Comparison of ENCODE assay signal across 16 cellular contexts in genomic region chr2:227817336-227817735, GRCh38. TPM values are rescaled to one million over a fixed set of nuclear protein-coding genes. Genes with fewer than 3 reads are reported as not detected.
A peak's percentile ranks its signal among the peaks of the same experiment; 100 is the strongest.
DNase-seq lines count a peak whose midpoint lies in the region; ATAC-seq, FAIRE-seq and TF ChIP-seq lines count a peak whose summit lies in the region.
"Had no signal": no experiment of that assay in that cellular context is flagged by ENCODE, and none has a peak within 500 bp of the region (broad histone marks: within the 10 kb centered on the region; RNA-seq: fewer than 3 reads in every experiment).

No MANE protein-coding gene starts in this region.

- H3K4ac ChIP-seq in mesenchymal stem cell (ENCODE audit: low read depth in 1 of 2, low read length in 2 of 2): no peak overlapping the region

- H3K9ac ChIP-seq in astrocyte (ENCODE audit: low read length) (peak overlapping the region; percentile 63), mesenchymal stem cell (ENCODE audit: low read length) (peak overlapping the region; percentile 71)

- no peak for FAIRE-seq in astrocyte (lab: Jason Lieb, UNC)

- H3K9me3 ChIP-seq in CD4-positive, CD25-positive, alpha-beta regulatory T cell (ENCODE audit: control insufficient read depth in 2 of 2, low read length in 2 of 2): no peaks in the 10 kb centered on the region
- H3K9me3 ChIP-seq in astrocyte (ENCODE audit: insufficient read depth, low read depth, low read length): no peaks in the 10 kb centered on the region
- H3K9me3 ChIP-seq in mesenchymal stem cell (ENCODE audit: control insufficient read depth, low read length): no peaks in the 10 kb centered on the region
- no peaks in the 10 kb centered on the region for H3K9me3 ChIP-seq in CD8-positive, alpha-beta T cell (ENCODE audit: low read length)

- H3K27ac Mint-ChIP-seq in CD4-positive, CD25-positive, alpha-beta regulatory T cell: no peak overlapping the region
- H3K27ac Mint-ChIP-seq in astrocyte (ENCODE audit: unreplicated experiment): peak overlapping the region; percentile 91
- H3K27ac Mint-ChIP-seq in CD8-positive, alpha-beta T cell: no peak overlapping the region
- H3K27ac Mint-ChIP-seq: activated naive CD8-positive, alpha-beta T cell had no signal

- no peak overlapping the region for H4K91ac ChIP-seq in mesenchymal stem cell (ENCODE audit: low read length)

- CTCF ChIA-PET in CD8-positive, alpha-beta T cell (lab: Charles Lee): no interaction called here

- no peak for DNase-seq in CD4-positive, CD25-positive, alpha-beta regulatory T cell
- no peak for DNase-seq in HL-60 (ENCODE audit: low read depth in 1 of 2, low spot score in 1 of 2)
- no peak for DNase-seq in astrocyte (ENCODE audit: low read depth)
- no peak for DNase-seq in mesenchymal stem cell
- no peak for DNase-seq in CD8-positive, alpha-beta T cell
- DNase-seq in mucosa of gallbladder (ENCODE audit: low spot score): no peak
- DNase-seq in activated CD8-positive, alpha-beta memory T cell treated with anti-CD3 and anti-CD28 coated beads, Interleukin-2, amount 50 U/mL, for 4 hours: no peak
- DNase-seq: cerebellar nuclear complex, DMS79 treated with DMSO at 0.1 percent for 48 hours, NCI-H1417 treated with DMSO at 0.1 percent for 48 hours, SIG-M5 had no signal

- peaks cover 0 to 4% (median 0%) of the 10 kb centered on the region in 7 donors for H3K9me3 Mint-ChIP-seq in CD4-positive, CD25-positive, alpha-beta regulatory T cell
- H3K9me3 Mint-ChIP-seq in astrocyte (ENCODE audit: unreplicated experiment): peaks cover 2% of the 10 kb centered on the region
- no peaks in the 10 kb centered on the region for H3K9me3 Mint-ChIP-seq in CD8-positive, alpha-beta T cell

- no peaks in the 10 kb centered on the region for H3K79me1 ChIP-seq in mesenchymal stem cell (replicated peaks; ENCODE audit: low read length, poor library complexity, severe bottlenecking)

- POLR2A ChIA-PET in CD8-positive, alpha-beta T cell (lab: Charles Lee): no interaction called here

- no peaks in the 10 kb centered on the region for H3K27me3 ChIP-seq in CD4-positive, CD25-positive, alpha-beta regulatory T cell (ENCODE audit: control insufficient read depth, insufficient read depth, low read length)
- H3K27me3 ChIP-seq in HL-60 (ENCODE audit: insufficient read depth, poor library complexity, severe bottlenecking): no peaks in the 10 kb centered on the region
- no peaks in the 10 kb centered on the region for H3K27me3 ChIP-seq in astrocyte (ENCODE audit: insufficient read depth, low read length)
- H3K27me3 ChIP-seq in mesenchymal stem cell (ENCODE audit: control insufficient read depth in 1 of 2, insufficient read depth in 1 of 2, low read length in 2 of 2): no peaks in the 10 kb centered on the region
- H3K27me3 ChIP-seq in CD8-positive, alpha-beta T cell (ENCODE audit: insufficient read depth, low read length): peaks cover 2% of the 10 kb centered on the region

- no peak overlapping the region for H4K8ac ChIP-seq in mesenchymal stem cell (ENCODE audit: low read length)

- peaks cover 10% of the 10 kb centered on the region for H3K4me1 ChIP-seq in CD4-positive, CD25-positive, alpha-beta regulatory T cell (ENCODE audit: control insufficient read depth, insufficient read depth, low read length, poor library complexity, severe bottlenecking)
- H3K4me1 ChIP-seq in astrocyte (ENCODE audit: insufficient read depth, low read length) (peaks cover 21% of the 10 kb centered on the region), mesenchymal stem cell (ENCODE audit: control insufficient read depth, insufficient read depth, low read depth, low read length) (peaks cover 10% of the 10 kb centered on the region)
- no peaks in the 10 kb centered on the region for H3K4me1 ChIP-seq in CD8-positive, alpha-beta T cell (ENCODE audit: insufficient read depth, low read length)

- no peak overlapping the region for H2BK120ac ChIP-seq in mesenchymal stem cell (ENCODE audit: low read depth, low read length)

- H3K14ac ChIP-seq in mesenchymal stem cell (ENCODE audit: low read length in 2 of 2): no peak overlapping the region

- H2BK5ac ChIP-seq in mesenchymal stem cell (ENCODE audit: low read depth, low read length, poor library complexity, severe bottlenecking): no peak overlapping the region

- H3K4me3 ChIP-seq in CD4-positive, CD25-positive, alpha-beta regulatory T cell (ENCODE audit: low read depth, low read length): no peak overlapping the region
- no peak overlapping the region for H3K4me3 ChIP-seq in HL-60 (replicated peaks; ENCODE audit: insufficient read depth, low read length)
- H3K4me3 ChIP-seq in astrocyte (ENCODE audit: insufficient read depth, low read depth, low read length): peak overlapping the region; percentile 38
- H3K4me3 ChIP-seq in mesenchymal stem cell (ENCODE audit: insufficient read depth in 1 of 2, low read depth in 1 of 2, low read length in 2 of 2): peak overlapping the region in 1 of 2 experiments; percentile 52
- no peak overlapping the region for H3K4me3 ChIP-seq in CD8-positive, alpha-beta T cell (ENCODE audit: low read depth, low read length)
- H3K4me3 ChIP-seq: lung had no signal

- intact Hi-C loops in CD8-positive, alpha-beta T cell (cut with DNase I, micrococcal nuclease): no loop called here

- WGBS in mesenchymal stem cell: no CpG with 5 or more reads among the region's 1 CpG

- no peak overlapping the region for H2BK15ac ChIP-seq in mesenchymal stem cell (ENCODE audit: low read depth, poor library complexity, severe bottlenecking)

- no peaks in the 10 kb centered on the region for H3K36me3 Mint-ChIP-seq in CD4-positive, CD25-positive, alpha-beta regulatory T cell
- H3K36me3 Mint-ChIP-seq in astrocyte (ENCODE audit: low read depth, unreplicated experiment): no peaks in the 10 kb centered on the region
- H3K36me3 Mint-ChIP-seq in CD8-positive, alpha-beta T cell: no peaks in the 10 kb centered on the region
- H3K36me3 Mint-ChIP-seq: activated naive CD8-positive, alpha-beta T cell; natural killer cell treated with Interleukin-12 subunit alpha and Interleukin-12 subunit beta and Interleukin-15 and Interleukin-18, amount 100 ng/mL, for 72 hours had no signal

- peaks cover 3 to 27% (median 16%) of the 10 kb centered on the region in 4 donors for H3K4me1 Mint-ChIP-seq in CD4-positive, CD25-positive, alpha-beta regulatory T cell
- peaks cover 33% of the 10 kb centered on the region for H3K4me1 Mint-ChIP-seq in astrocyte (ENCODE audit: low read depth, unreplicated experiment)
- H3K4me1 Mint-ChIP-seq in CD8-positive, alpha-beta T cell (ENCODE audit: low read depth): no peaks in the 10 kb centered on the region

- no peak for ATAC-seq in CD4-positive, CD25-positive, alpha-beta regulatory T cell (ENCODE audit: low read depth in 2 of 2)
- no peak for ATAC-seq in GM21576 (IDR thresholded peaks at IDR 0.05; ENCODE audit: unreplicated experiment)
- ATAC-seq in CD8-positive, alpha-beta T cell: no peak

- H2AK5ac ChIP-seq in mesenchymal stem cell (ENCODE audit: low read length, severe bottlenecking): no peak overlapping the region

- H3K18ac ChIP-seq in mesenchymal stem cell (ENCODE audit: low read depth in 1 of 2, low read length in 2 of 2): no peak overlapping the region

- H4K20me1 ChIP-seq in astrocyte (ENCODE audit: insufficient read depth, low read length): no peaks in the 10 kb centered on the region

- TF ChIP-seq CTCF in HL-60 (IDR thresholded peaks at IDR 0.05; ENCODE audit: insufficient read depth, low read length) (no peak), astrocyte (IDR thresholded peaks at IDR 0.05; ENCODE audit: insufficient read depth, low read depth, low read length) (no peak)
- TF ChIP-seq CTCF in CD8-positive, alpha-beta T cell (IDR thresholded peaks at IDR 0.05): no peak

- no peaks in the 10 kb centered on the region for H3K36me3 ChIP-seq in CD4-positive, CD25-positive, alpha-beta regulatory T cell (ENCODE audit: control insufficient read depth, insufficient read depth, low read length)
- H3K36me3 ChIP-seq in astrocyte (ENCODE audit: insufficient read depth, low read length) (no peaks in the 10 kb centered on the region), mesenchymal stem cell (ENCODE audit: control insufficient read depth in 1 of 2, insufficient read depth in 2 of 2, low read depth in 1 of 2, low read length in 2 of 2) (no peaks in the 10 kb centered on the region)
- H3K36me3 ChIP-seq in CD8-positive, alpha-beta T cell (ENCODE audit: insufficient read depth, low read length): no peaks in the 10 kb centered on the region

- peak overlapping the region; percentile 80 for H3K4me2 ChIP-seq in astrocyte (ENCODE audit: low read length)
- no peak overlapping the region for H3K4me2 ChIP-seq in mesenchymal stem cell (ENCODE audit: low read length, poor library complexity, severe bottlenecking)

- H3K23ac ChIP-seq in mesenchymal stem cell (ENCODE audit: low read length in 2 of 2): no peak overlapping the region

- H3K4me3 Mint-ChIP-seq in CD4-positive, CD25-positive, alpha-beta regulatory T cell: no peak overlapping the region
- H3K4me3 Mint-ChIP-seq in astrocyte (ENCODE audit: unreplicated experiment): no peak overlapping the region
- no peak overlapping the region for H3K4me3 Mint-ChIP-seq in CD8-positive, alpha-beta T cell
- H3K4me3 Mint-ChIP-seq: activated naive CD8-positive, alpha-beta T cell; natural killer cell treated with Interleukin-12 subunit alpha and Interleukin-12 subunit beta and Interleukin-15 and Interleukin-18, amount 100 ng/mL, for 72 hours had no signal

- H3K79me2 ChIP-seq in astrocyte (ENCODE audit: insufficient read depth, low read length): no peaks in the 10 kb centered on the region

- H2BK12ac ChIP-seq in mesenchymal stem cell (ENCODE audit: low read length in 2 of 2): no peak overlapping the region

- H2AFZ ChIP-seq in astrocyte (ENCODE audit: low read depth, low read length): no peak overlapping the region
- H2AFZ ChIP-seq in mesenchymal stem cell (ENCODE audit: low read depth, low read length): no peak overlapping the region

- H3K27me3 Mint-ChIP-seq in CD4-positive, CD25-positive, alpha-beta regulatory T cell: peaks cover 4% of the 10 kb centered on the region
- peaks cover 2% of the 10 kb centered on the region for H3K27me3 Mint-ChIP-seq in astrocyte (ENCODE audit: low read depth, unreplicated experiment)
- peaks cover 9% of the 10 kb centered on the region for H3K27me3 Mint-ChIP-seq in CD8-positive, alpha-beta T cell (ENCODE audit: low read depth)

- peak overlapping the region; percentile 39 for H3K27ac ChIP-seq in CD4-positive, CD25-positive, alpha-beta regulatory T cell (ENCODE audit: insufficient read depth, low read length, poor library complexity, severe bottlenecking)
- H3K27ac ChIP-seq in HL-60 (replicated peaks) (peak overlapping the region; percentile 45), astrocyte (ENCODE audit: low read depth, low read length) (peak overlapping the region; percentile 86), mesenchymal stem cell (ENCODE audit: low read length, poor library complexity, severe bottlenecking) (peak overlapping the region; percentile 81)
- no peak overlapping the region for H3K27ac ChIP-seq in CD8-positive, alpha-beta T cell (ENCODE audit: low read depth, low read length)

RNA-seq across cellular contexts. Expression of gene CCL20, which starts 3.7 kb away (rescaled TPM):
- total RNA-seq in CD4-positive, CD25-positive, alpha-beta regulatory T cell: 3.7 TPM
- polyA plus RNA-seq in CD4-positive, CD25-positive, alpha-beta regulatory T cell: 1 to 10 TPM in 3 of 4 donors, under 1 TPM in 1; 0.94 to 2.3 (median 2.1) TPM
- total RNA-seq in astrocyte: not detected in 2 replicates
- polyA plus RNA-seq in mesenchymal stem cell (2013, experiment 1 of 2): 1.2 TPM
- polyA plus RNA-seq in mesenchymal stem cell (2013, experiment 2 of 2): 1.2 TPM
- total RNA-seq in CD8-positive, alpha-beta T cell: 1 to 10 TPM; 2.3 to 2.4 TPM
- 1.0 TPM for total RNA-seq in mucosa of gallbladder
- total RNA-seq: natural killer cell treated with Interleukin-12 subunit alpha and Interleukin-12 subunit beta and Interleukin-15 and Interleukin-18, amount 100 ng/mL, for 72 hours had no signal

RNA-seq across cellular contexts. Expression of gene DAW1, which starts 54.1 kb away (rescaled TPM):
- not detected for total RNA-seq in CD4-positive, CD25-positive, alpha-beta regulatory T cell
- not detected for polyA plus RNA-seq in CD4-positive, CD25-positive, alpha-beta regulatory T cell
- total RNA-seq in astrocyte (0.75 and 0.86 TPM in 2 replicates), mucosa of gallbladder (not detected)
- polyA plus RNA-seq in mesenchymal stem cell (2013, experiment 1 of 2): 0.15 TPM
- 0.04 TPM for polyA plus RNA-seq in mesenchymal stem cell (2013, experiment 2 of 2)
- not detected for total RNA-seq in CD8-positive, alpha-beta T cell
- total RNA-seq: activated CD8-positive, alpha-beta memory T cell treated with anti-CD3 and anti-CD28 coated beads for 36 hours; natural killer cell treated with Interleukin-12 subunit alpha and Interleukin-12 subunit beta and Interleukin-15 and Interleukin-18, amount 100 ng/mL, for 72 hours had no signal
